1 cellular context compared by ENCODE assay signal in genomic region chr1:74732960-74733615, GRCh38.
TF ChIP-seq lines count a peak whose summit lies in the region.

Gene CRYZ (minus strand): TSS chr1:74733050. CDS start chr1:74724821, 8,229 bp downstream.
Gene TYW3 (plus strand): TSS chr1:74733152. CDS start chr1:74733245, 93 bp downstream.

TF ChIP-seq in HepG2, 621 proteins besides CTCF, POLR2A, EP300 and RAD21 (continued from another document and continues in another):
- TF ChIP-seq TMF1 (CRISPR knock-in tag; IDR thresholded peaks at IDR 0.05; ENCODE audit: low read depth) (no peak), KLF12 (CRISPR knock-in tag; IDR thresholded peaks at IDR 0.05; ENCODE audit: borderline replicate concordance) (peak; percentile 66; the same call in 1 of the 2 replicates), RARG (CRISPR knock-in tag; IDR thresholded peaks at IDR 0.05; ENCODE audit: low read depth) (no peak), ARID3A (IDR thresholded peaks at IDR 0.05; ENCODE audit: low read depth, low read length) (peak; percentile 64), ZNF24 (IDR thresholded peaks at IDR 0.05) (no peak), ELF3 (CRISPR knock-in tag; IDR thresholded peaks at IDR 0.05) (peak; percentile 81), ZBTB8A (CRISPR knock-in tag; IDR thresholded peaks at IDR 0.05; ENCODE audit: borderline replicate concordance, low read depth) (no peak), SP4 (CRISPR knock-in tag; IDR thresholded peaks at IDR 0.05) (peak; percentile 60; the same call in 1 of the 2 replicates), NFE2 (CRISPR knock-in tag; IDR thresholded peaks at IDR 0.05) (no peak), ADNP (CRISPR knock-in tag; IDR thresholded peaks at IDR 0.05) (no peak), ZNF17 (CRISPR knock-in tag; IDR thresholded peaks at IDR 0.05) (no peak), ZBTB49 (CRISPR knock-in tag; IDR thresholded peaks at IDR 0.05; ENCODE audit: borderline replicate concordance) (no peak), PLRG1 (conservative IDR thresholded peaks at IDR 0.05) (no peak), NR1H2 (CRISPR knock-in tag; IDR thresholded peaks at IDR 0.05; ENCODE audit: borderline replicate concordance, low read depth) (no peak), KDM5A (IDR thresholded peaks at IDR 0.05; ENCODE audit: borderline replicate concordance, low read length) (peak; percentile 91), IKZF4 (CRISPR knock-in tag; IDR thresholded peaks at IDR 0.05; ENCODE audit: borderline replicate concordance, low read depth, not compliant biosample characterization) (no peak), GATA4 (IDR thresholded peaks at IDR 0.05; ENCODE audit: borderline replicate concordance, low read depth) (no peak; the same call in 1 of the 2 replicates), ZBTB34 (CRISPR knock-in tag; IDR thresholded peaks at IDR 0.05) (no peak), ZNF761 (CRISPR knock-in tag; conservative IDR thresholded peaks at IDR 0.05) (no peak), MLXIP (CRISPR knock-in tag; IDR thresholded peaks at IDR 0.05; ENCODE audit: borderline replicate concordance) (no peak), ZFYVE20 (CRISPR knock-in tag; IDR thresholded peaks at IDR 0.05; ENCODE audit: borderline replicate concordance, low read depth) (no peak), HMGA1 (CRISPR knock-in tag; conservative IDR thresholded peaks at IDR 0.05) (no peak), ARNT (IDR thresholded peaks at IDR 0.05) (no peak), ZMAT5 (CRISPR knock-in tag; IDR thresholded peaks at IDR 0.05; ENCODE audit: borderline replicate concordance, low read depth) (no peak), JUN (CRISPR knock-in tag; IDR thresholded peaks at IDR 0.05) (no peak), GPBP1L1 (CRISPR knock-in tag; IDR thresholded peaks at IDR 0.05) (no peak), ZNF549 (CRISPR knock-in tag; IDR thresholded peaks at IDR 0.05) (no peak), HIC2 (CRISPR knock-in tag; IDR thresholded peaks at IDR 0.05; ENCODE audit: low read depth) (no peak), AHDC1 (CRISPR knock-in tag; IDR thresholded peaks at IDR 0.05; ENCODE audit: borderline replicate concordance) (peak; percentile 62; the same call in 1 of the 2 replicates), NFKB2 (CRISPR knock-in tag; IDR thresholded peaks at IDR 0.05; ENCODE audit: borderline replicate concordance) (peak; percentile 91; the same call in 1 of the 2 replicates), SIN3A (IDR thresholded peaks at IDR 0.05; ENCODE audit: borderline replicate concordance, low read depth, low read length) (peak; percentile 75; the same call in 1 of the 2 replicates), ZNF512B (CRISPR knock-in tag; IDR thresholded peaks at IDR 0.05; ENCODE audit: borderline replicate concordance) (no peak)
